1 cellular context compared by ENCODE assay signal in genomic region chr1:164824542-164824941, GRCh38.
TF ChIP-seq lines count a peak whose summit lies in the region.

No MANE protein-coding gene starts in this region.

TF ChIP-seq in IMR-90, 13 proteins besides CTCF, POLR2A, EP300 and RAD21:
- TF ChIP-seq RCOR1 (IDR thresholded peaks at IDR 0.05; ENCODE audit: insufficient replicate concordance, low read length) (no peak), USF2 (IDR thresholded peaks at IDR 0.05; ENCODE audit: low read depth, low read length) (no peak), MAFK (IDR thresholded peaks at IDR 0.05; ENCODE audit: low read depth, low read length) (no peak), CHD1 (IDR thresholded peaks at IDR 0.05; ENCODE audit: low read depth, low read length) (no peak), MAZ (IDR thresholded peaks at IDR 0.05; ENCODE audit: borderline replicate concordance, low read depth, low read length) (no peak), NFE2L2 (IDR thresholded peaks at IDR 0.05; ENCODE audit: low read depth, low read length) (no peak), ELK1 (IDR thresholded peaks at IDR 0.05; ENCODE audit: borderline replicate concordance, low read depth, low read length) (no peak), SMC3 (IDR thresholded peaks at IDR 0.05; ENCODE audit: low read depth, low read length) (no peak), BHLHE40 (IDR thresholded peaks at IDR 0.05; ENCODE audit: low read depth, low read length) (no peak), CEBPB (IDR thresholded peaks at IDR 0.05; ENCODE audit: low read depth, low read length) (no peak), MXI1 (IDR thresholded peaks at IDR 0.05; ENCODE audit: borderline replicate concordance, low read depth, low read length) (no peak), FOS (IDR thresholded peaks at IDR 0.05; ENCODE audit: low read depth, low read length) (no peak), RFX5 (IDR thresholded peaks at IDR 0.05; ENCODE audit: low read depth, low read length) (no peak)
